In the genomic region with DNA sequence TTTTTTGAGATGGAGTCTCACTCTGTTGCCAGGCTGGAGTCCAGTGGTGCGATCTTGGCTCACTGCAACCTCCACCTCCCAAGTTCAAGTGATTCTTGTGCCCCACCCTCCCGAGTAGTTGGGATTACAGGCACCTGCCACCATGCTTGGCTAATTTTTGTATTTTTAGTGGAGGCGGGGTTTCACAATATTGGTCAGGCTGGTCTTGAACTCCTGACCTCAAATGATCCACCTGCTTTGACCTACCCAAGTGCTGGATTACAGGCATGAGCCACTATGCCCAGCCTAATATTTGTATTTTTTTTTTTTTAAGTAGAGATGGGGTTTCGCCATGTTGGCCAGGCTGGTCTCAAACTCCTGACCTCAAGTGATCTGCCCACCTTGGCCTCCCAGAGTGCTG, we compare ENCODE assay signal across 12 cellular contexts. TPM values are rescaled to one million over a fixed set of nuclear protein-coding genes. Genes with fewer than 3 reads are reported as not detected.
"Had no signal": no experiment of that assay in that cellular context is flagged by ENCODE, and none has a peak within 500 bp of the region (broad histone marks: within the 10 kb centered on the region; RNA-seq: fewer than 3 reads in every experiment).

No MANE protein-coding gene starts in this region.

RNA-seq across cellular contexts. Expression of a gene that starts 15.0 kb away (rescaled TPM):
- total RNA-seq: vagina had no signal

RNA-seq across cellular contexts. Expression of a gene that starts 38.6 kb away (rescaled TPM):
- total RNA-seq: stomach, subcutaneous adipose tissue, temporal lobe, thoracic aorta, thyroid gland, transverse colon, upper lobe of left lung, upper lobe of right lung, ureter, urinary bladder, uterus, vagina had no signal
- polyA plus RNA-seq: stomach, urinary bladder had no signal
